7 cellular contexts compared by ENCODE assay signal in the genomic region with DNA sequence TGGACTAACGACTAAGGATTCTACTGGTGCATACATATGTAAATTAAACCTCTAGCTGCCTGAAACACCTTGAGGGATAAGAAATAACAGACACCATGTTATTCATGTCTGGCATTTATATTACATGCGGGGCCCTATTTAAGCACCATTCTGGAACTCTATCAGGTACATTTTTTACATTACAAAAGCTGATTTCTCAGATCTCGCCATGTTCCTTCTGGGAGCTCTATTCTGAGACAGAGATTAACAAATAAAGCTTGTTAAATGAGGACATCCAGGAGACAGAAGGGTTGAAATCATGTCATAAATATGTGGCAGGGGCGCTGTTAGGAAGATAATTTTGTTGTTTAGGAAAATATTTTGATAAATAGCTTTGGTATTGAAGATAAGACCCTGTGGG.
"Had no signal": no experiment of that assay in that cellular context is flagged by ENCODE, and none has a peak within 500 bp of the region (broad histone marks: within the 10 kb centered on the region; RNA-seq: fewer than 3 reads in every experiment).

No MANE protein-coding gene starts in this region.

- H3K4me2 ChIP-seq: GM23338 had no signal

- H3K4me3 ChIP-seq: GM23248, GM23338, HAP-1 had no signal

- H3K4me1 ChIP-seq: HAP-1 had no signal

- H3K36me3 ChIP-seq: HAP-1 had no signal

- H2AFZ ChIP-seq: GM23248, GM23338 had no signal

- DNase-seq: GM23248, GOT3, H7, H9, HFFc6 had no signal

- H3K9ac ChIP-seq: GM23248 had no signal

- H3K27ac ChIP-seq: GM23248 had no signal

- H3K9me3 ChIP-seq: HAP-1 had no signal
